Comparison of ENCODE assay signal across 1 cellular context in the genomic region with DNA sequence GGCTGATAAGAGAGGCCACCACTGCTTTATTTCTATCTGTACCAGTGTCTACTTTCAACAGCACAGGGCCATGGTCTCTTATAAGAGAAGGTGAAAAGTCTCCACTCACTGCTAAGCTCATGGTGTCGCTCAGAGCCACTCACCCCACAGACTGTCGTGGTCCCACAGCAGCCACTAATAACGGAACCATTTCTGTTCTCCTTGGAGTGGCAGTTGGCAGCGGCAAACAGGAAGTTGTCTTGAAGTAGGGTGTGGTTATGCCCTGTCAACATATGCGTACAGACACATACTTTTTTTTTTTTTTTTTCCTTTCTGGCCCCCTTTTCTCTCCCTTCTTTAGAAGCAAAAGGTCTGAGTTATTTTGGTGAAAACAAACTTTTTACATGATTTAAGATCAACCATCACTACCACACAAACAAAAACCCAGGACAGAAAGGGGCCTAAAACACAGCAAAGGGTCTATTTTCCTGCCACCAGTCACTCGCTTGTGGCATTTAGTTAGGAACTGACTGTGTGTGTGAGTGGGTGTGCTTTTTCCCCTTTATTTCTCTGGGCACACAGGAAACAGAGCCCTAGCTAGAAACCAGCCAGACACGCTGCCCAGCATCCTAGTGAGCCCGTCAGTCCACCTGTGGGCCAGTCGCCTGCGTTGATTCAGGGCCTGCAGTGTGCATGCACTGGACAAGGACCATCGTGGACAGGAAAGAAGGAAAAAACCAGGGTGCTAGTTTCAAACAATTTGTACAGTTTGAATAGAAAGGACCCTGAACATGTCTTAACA.
A peak's percentile ranks its signal among the peaks of the same experiment; 100 is the strongest.
TF ChIP-seq lines count a peak whose summit lies in the region.

No MANE protein-coding gene starts in this region.

TF ChIP-seq in K562, 482 proteins besides CTCF, POLR2A, EP300 and RAD21 (continued from another document):
- TF ChIP-seq SAP30 (IDR thresholded peaks at IDR 0.05; ENCODE audit: borderline replicate concordance, insufficient read depth, low read depth, low read length, poor library complexity, severe bottlenecking), result no peak
- no peak for TF ChIP-seq COPS2 (conservative IDR thresholded peaks at IDR 0.05)
- TF ChIP-seq, protein P1, sequence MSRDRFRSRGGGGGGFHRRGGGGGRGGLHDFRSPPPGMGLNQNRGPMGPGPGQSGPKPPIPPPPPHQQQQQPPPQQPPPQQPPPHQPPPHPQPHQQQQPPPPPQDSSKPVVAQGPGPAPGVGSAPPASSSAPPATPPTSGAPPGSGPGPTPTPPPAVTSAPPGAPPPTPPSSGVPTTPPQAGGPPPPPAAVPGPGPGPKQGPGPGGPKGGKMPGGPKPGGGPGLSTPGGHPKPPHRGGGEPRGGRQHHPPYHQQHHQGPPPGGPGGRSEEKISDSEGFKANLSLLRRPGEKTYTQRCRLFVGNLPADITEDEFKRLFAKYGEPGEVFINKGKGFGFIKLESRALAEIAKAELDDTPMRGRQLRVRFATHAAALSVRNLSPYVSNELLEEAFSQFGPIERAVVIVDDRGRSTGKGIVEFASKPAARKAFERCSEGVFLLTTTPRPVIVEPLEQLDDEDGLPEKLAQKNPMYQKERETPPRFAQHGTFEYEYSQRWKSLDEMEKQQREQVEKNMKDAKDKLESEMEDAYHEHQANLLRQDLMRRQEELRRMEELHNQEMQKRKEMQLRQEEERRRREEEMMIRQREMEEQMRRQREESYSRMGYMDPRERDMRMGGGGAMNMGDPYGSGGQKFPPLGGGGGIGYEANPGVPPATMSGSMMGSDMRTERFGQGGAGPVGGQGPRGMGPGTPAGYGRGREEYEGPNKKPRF (IDR thresholded peaks at IDR 0.05; ENCODE audit: low read depth, low read length), result no peak
- TF ChIP-seq, protein P2, sequence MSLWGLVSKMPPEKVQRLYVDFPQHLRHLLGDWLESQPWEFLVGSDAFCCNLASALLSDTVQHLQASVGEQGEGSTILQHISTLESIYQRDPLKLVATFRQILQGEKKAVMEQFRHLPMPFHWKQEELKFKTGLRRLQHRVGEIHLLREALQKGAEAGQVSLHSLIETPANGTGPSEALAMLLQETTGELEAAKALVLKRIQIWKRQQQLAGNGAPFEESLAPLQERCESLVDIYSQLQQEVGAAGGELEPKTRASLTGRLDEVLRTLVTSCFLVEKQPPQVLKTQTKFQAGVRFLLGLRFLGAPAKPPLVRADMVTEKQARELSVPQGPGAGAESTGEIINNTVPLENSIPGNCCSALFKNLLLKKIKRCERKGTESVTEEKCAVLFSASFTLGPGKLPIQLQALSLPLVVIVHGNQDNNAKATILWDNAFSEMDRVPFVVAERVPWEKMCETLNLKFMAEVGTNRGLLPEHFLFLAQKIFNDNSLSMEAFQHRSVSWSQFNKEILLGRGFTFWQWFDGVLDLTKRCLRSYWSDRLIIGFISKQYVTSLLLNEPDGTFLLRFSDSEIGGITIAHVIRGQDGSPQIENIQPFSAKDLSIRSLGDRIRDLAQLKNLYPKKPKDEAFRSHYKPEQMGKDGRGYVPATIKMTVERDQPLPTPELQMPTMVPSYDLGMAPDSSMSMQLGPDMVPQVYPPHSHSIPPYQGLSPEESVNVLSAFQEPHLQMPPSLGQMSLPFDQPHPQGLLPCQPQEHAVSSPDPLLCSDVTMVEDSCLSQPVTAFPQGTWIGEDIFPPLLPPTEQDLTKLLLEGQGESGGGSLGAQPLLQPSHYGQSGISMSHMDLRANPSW (CRISPR knock-in tag; IDR thresholded peaks at IDR 0.05), result no peak
- TF ChIP-seq ETV5 (CRISPR knock-in tag; IDR thresholded peaks at IDR 0.05; ENCODE audit: low read depth), result 0 out of 2 replicates have a peak, but pooled peaks have one; percentile 17
- TF ChIP-seq ZNF77 (CRISPR knock-in tag; IDR thresholded peaks at IDR 0.05), result no peak
- TF ChIP-seq, protein P3, sequence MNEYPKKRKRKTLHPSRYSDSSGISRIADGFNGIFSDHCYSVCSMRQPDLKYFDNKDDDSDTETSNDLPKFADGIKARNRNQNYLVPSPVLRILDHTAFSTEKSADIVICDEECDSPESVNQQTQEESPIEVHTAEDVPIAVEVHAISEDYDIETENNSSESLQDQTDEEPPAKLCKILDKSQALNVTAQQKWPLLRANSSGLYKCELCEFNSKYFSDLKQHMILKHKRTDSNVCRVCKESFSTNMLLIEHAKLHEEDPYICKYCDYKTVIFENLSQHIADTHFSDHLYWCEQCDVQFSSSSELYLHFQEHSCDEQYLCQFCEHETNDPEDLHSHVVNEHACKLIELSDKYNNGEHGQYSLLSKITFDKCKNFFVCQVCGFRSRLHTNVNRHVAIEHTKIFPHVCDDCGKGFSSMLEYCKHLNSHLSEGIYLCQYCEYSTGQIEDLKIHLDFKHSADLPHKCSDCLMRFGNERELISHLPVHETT (CRISPR knock-in tag; conservative IDR thresholded peaks at IDR 0.05 in 1 of 2, IDR thresholded peaks at IDR 0.05 in 1 of 2), result peak in 1 of 2 experiments; percentile 45; a peak in 1 of 4 replicates
- no peak for TF ChIP-seq CCAR2 (IDR thresholded peaks at IDR 0.05; ENCODE audit: low read depth, low read length)
- 0 out of 2 replicates have a peak, but pooled peaks have one; percentile 51 for TF ChIP-seq NR1H2 (CRISPR knock-in tag; IDR thresholded peaks at IDR 0.05)
- no peak for TF ChIP-seq KLF16 (IDR thresholded peaks at IDR 0.05)
- no peak for TF ChIP-seq POLR2H (tag; IDR thresholded peaks at IDR 0.05; ENCODE audit: low read depth)
- peak; percentile 29; the same call in 1 of the 2 replicates for TF ChIP-seq ELF1 (tag; IDR thresholded peaks at IDR 0.05)
- TF ChIP-seq, protein P4, sequence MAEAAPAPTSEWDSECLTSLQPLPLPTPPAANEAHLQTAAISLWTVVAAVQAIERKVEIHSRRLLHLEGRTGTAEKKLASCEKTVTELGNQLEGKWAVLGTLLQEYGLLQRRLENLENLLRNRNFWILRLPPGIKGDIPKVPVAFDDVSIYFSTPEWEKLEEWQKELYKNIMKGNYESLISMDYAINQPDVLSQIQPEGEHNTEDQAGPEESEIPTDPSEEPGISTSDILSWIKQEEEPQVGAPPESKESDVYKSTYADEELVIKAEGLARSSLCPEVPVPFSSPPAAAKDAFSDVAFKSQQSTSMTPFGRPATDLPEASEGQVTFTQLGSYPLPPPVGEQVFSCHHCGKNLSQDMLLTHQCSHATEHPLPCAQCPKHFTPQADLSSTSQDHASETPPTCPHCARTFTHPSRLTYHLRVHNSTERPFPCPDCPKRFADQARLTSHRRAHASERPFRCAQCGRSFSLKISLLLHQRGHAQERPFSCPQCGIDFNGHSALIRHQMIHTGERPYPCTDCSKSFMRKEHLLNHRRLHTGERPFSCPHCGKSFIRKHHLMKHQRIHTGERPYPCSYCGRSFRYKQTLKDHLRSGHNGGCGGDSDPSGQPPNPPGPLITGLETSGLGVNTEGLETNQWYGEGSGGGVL (CRISPR knock-in tag; IDR thresholded peaks at IDR 0.05), result no peak
- no peak for TF ChIP-seq TGIF2 (CRISPR knock-in tag; IDR thresholded peaks at IDR 0.05)
